7 cellular contexts compared by ENCODE assay signal in genomic region chr2:239157766-239158165, GRCh38.
A peak's percentile ranks its signal among the peaks of the same experiment; 100 is the strongest.
DNase-seq lines count a peak whose midpoint lies in the region; ATAC-seq and TF ChIP-seq lines count a peak whose summit lies in the region.

No MANE protein-coding gene starts in this region.

- CTCF ChIA-PET in activated CD4-positive, alpha-beta T cell treated with anti-CD3 and anti-CD28 coated beads for 36 hours (lab: Charles Lee), result interaction anchor here (1.1 kb wide), 1 partner anchor 15 kb away, joined by 3 read pairs; no protein-coding TSS in a partner anchor

- no peaks in the 10 kb centered on the region for H3K79me2 ChIP-seq in smooth muscle cell (ENCODE audit: low read depth)

- H2AFZ ChIP-seq in smooth muscle cell (ENCODE audit: low read depth), result no peak overlapping the region

- intact Hi-C loops in psoas muscle (cut with DNase I), result no loop called here
- intact Hi-C loops in activated CD4-positive, alpha-beta T cell treated with anti-CD3 and anti-CD28 coated beads for 36 hours (cut with DNase I, micrococcal nuclease), result no loop called here

- H3K36me3 Mint-ChIP-seq in activated CD4-positive, alpha-beta T cell treated with anti-CD3 and anti-CD28 coated beads for 36 hours (ENCODE audit: low read depth), result peaks cover 51% of the 10 kb centered on the region

- H3K27ac ChIP-seq in psoas muscle, result peak overlapping the region; percentile 56
- H3K27ac ChIP-seq in smooth muscle cell (ENCODE audit: low read depth), result no peak overlapping the region

- H3K4me3 Mint-ChIP-seq in activated CD4-positive, alpha-beta T cell treated with anti-CD3 and anti-CD28 coated beads for 36 hours, result no peak overlapping the region

- ATAC-seq in psoas muscle (peak; percentile 20 to 29 (median 24)), HG03565 (IDR thresholded peaks at IDR 0.05; ENCODE audit: unreplicated experiment) (no peak)
- ATAC-seq in activated CD4-positive, alpha-beta T cell treated with anti-CD3 and anti-CD28 coated beads for 36 hours, result no peak

- peaks cover 4% of the 10 kb centered on the region for H3K4me1 Mint-ChIP-seq in activated CD4-positive, alpha-beta T cell treated with anti-CD3 and anti-CD28 coated beads for 36 hours

- TF ChIP-seq CTCF in psoas muscle (IDR thresholded peaks at IDR 0.05), result no peak
- no peak for TF ChIP-seq CTCF in smooth muscle cell (IDR thresholded peaks at IDR 0.05; ENCODE audit: borderline replicate concordance, insufficient read depth, poor library complexity, severe bottlenecking)

- peaks cover 18% of the 10 kb centered on the region for H3K4me1 ChIP-seq in psoas muscle
- H3K4me1 ChIP-seq in smooth muscle cell (ENCODE audit: low read depth), result no peaks in the 10 kb centered on the region

- H3K4me3 ChIP-seq in psoas muscle (no peak overlapping the region), smooth muscle cell (no peak overlapping the region)

- POLR2A ChIA-PET in activated CD4-positive, alpha-beta T cell treated with anti-CD3 and anti-CD28 coated beads for 36 hours (lab: Charles Lee), result interaction anchor here (0.5 kb wide), 1 partner anchor 631 kb away, joined by 5 read pairs; no protein-coding TSS in a partner anchor

- no peak overlapping the region for H3K27ac Mint-ChIP-seq in activated CD4-positive, alpha-beta T cell treated with anti-CD3 and anti-CD28 coated beads for 36 hours

- H3K27me3 ChIP-seq in psoas muscle (ENCODE audit: insufficient read depth in 3 of 3, low read length in 2 of 3), result no peaks in the 10 kb centered on the region
- H3K27me3 ChIP-seq in smooth muscle cell (ENCODE audit: low read depth), result no peaks in the 10 kb centered on the region

- no peaks in the 10 kb centered on the region for H3K27me3 Mint-ChIP-seq in activated CD4-positive, alpha-beta T cell treated with anti-CD3 and anti-CD28 coated beads for 36 hours

- H3K9me3 Mint-ChIP-seq in activated CD4-positive, alpha-beta T cell treated with anti-CD3 and anti-CD28 coated beads for 36 hours (ENCODE audit: low read depth), result no peaks in the 10 kb centered on the region

- WGBS in psoas muscle, 3 donors, result 35 to 63% (median 46%) methylated on average over 11 of the region's 11 CpGs
- 77% methylated on average over 11 of the region's 11 CpGs for WGBS in smooth muscle cell (ENCODE audit: low lambda C conversion rate)

- H3K36me3 ChIP-seq in psoas muscle (ENCODE audit: insufficient read depth in 1 of 2, low read depth in 1 of 2), result peaks cover 4 to 86% of the 10 kb centered on the region in 2 donors
- H3K36me3 ChIP-seq in smooth muscle cell (ENCODE audit: low read depth), result no peaks in the 10 kb centered on the region

- H3K9me3 ChIP-seq in psoas muscle, result no peaks in the 10 kb centered on the region
- H3K9me3 ChIP-seq in smooth muscle cell (replicated peaks; ENCODE audit: low read depth), result no peaks in the 10 kb centered on the region

- H3F3A ChIP-seq in smooth muscle cell (ENCODE audit: low read depth), result no peaks in the 10 kb centered on the region

- H3K9ac ChIP-seq in smooth muscle cell (ENCODE audit: low read depth), result no peak overlapping the region

- DNase-seq in ELR (ENCODE audit: low read depth), result peak; percentile 6
- peak; percentile 2 for DNase-seq in NCI-H774 (lab: John Stamatoyannopoulos, UW)
- DNase-seq in glomerular visceral epithelial cell (ENCODE audit: extremely low spot score), result peak; percentile 46
- peak; percentile 28 to 57 for DNase-seq in psoas muscle
- no peak for DNase-seq in activated CD4-positive, alpha-beta T cell treated with anti-CD3 and anti-CD28 coated beads for 36 hours
- DNase-seq in smooth muscle cell (lab: John Stamatoyannopoulos, UW; ENCODE audit: unreplicated experiment), result no peak

- H4K20me1 ChIP-seq in smooth muscle cell (ENCODE audit: low read depth), result no peaks in the 10 kb centered on the region

- no peak overlapping the region for H3K4me2 ChIP-seq in smooth muscle cell

Comparison
In these comparisons a context has a peak if more than half of its experiments do, and no peak if none do; other contexts are left out.
1. DNase-seq: peak in ELR (single experiment), NCI-H774 (single experiment), glomerular visceral epithelial cell (single experiment) and psoas muscle (2 of 2); none in activated CD4-positive, alpha-beta T cell treated with anti-CD3 and anti-CD28 coated beads for 36 hours (single experiment) and smooth muscle cell (single experiment).
2. ATAC-seq: peak in psoas muscle (4 of 4); none in activated CD4-positive, alpha-beta T cell treated with anti-CD3 and anti-CD28 coated beads for 36 hours (single experiment) and HG03565 (single experiment).